In the genomic region with DNA sequence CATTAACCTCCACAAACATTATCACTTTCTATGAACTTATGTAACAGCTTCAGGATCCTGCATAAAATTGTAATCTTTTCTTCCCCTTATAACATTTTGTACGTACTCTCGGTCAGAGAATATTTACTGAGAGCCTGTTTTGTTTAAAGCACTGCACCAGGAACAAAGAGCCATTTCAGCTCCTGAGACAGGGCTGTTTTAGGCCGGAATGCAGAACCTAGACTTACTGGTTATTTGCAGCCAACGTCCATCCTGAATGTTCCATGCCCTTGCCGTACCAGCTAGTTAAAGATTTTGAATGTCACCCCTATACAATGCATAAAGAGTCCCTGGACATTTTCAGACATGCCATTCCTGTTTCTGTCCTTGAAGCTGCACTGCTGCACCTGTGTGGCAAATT, we compare ENCODE assay signal across 13 cellular contexts.
"Had no signal": no experiment of that assay in that cellular context is flagged by ENCODE, and none has a peak within 500 bp of the region (broad histone marks: within the 10 kb centered on the region; RNA-seq: fewer than 3 reads in every experiment).

No MANE protein-coding gene starts in this region.

- H3K27ac Mint-ChIP-seq: activated naive CD4-positive, alpha-beta T cell treated with anti-CD3 and anti-CD28 coated beads for 36 hours; activated naive CD8-positive, alpha-beta T cell treated with anti-CD3 and anti-CD28 coated beads, Interleukin-2, amount 50 U/mL, for 24 hours; stimulated activated memory B cell treated with anti-CD40 and anti-IgM and Interleukin-4, amounts not matched to agents 10 μg/mL and 1 μg/mL and 100 μg/mL, for 72 hours had no signal

- H3K4me1 Mint-ChIP-seq: activated naive CD8-positive, alpha-beta T cell treated with anti-CD3 and anti-CD28 coated beads, Interleukin-2, amount 50 U/mL, for 24 hours; stimulated activated memory B cell treated with anti-CD40 and anti-IgM and Interleukin-4, amounts not matched to agents 10 μg/mL and 1 μg/mL and 100 μg/mL, for 72 hours had no signal

- H3K4me3 Mint-ChIP-seq: activated naive CD4-positive, alpha-beta T cell treated with anti-CD3 and anti-CD28 coated beads for 36 hours; activated naive CD8-positive, alpha-beta T cell treated with anti-CD3 and anti-CD28 coated beads, Interleukin-2, amount 50 U/mL, for 24 hours; stimulated activated memory B cell treated with anti-CD40 and anti-IgM and Interleukin-4, amounts not matched to agents 10 μg/mL and 1 μg/mL and 100 μg/mL, for 72 hours had no signal

- H3K36me3 ChIP-seq: breast epithelium, pancreas, tibial artery, uterus had no signal

- H3K27me3 ChIP-seq: breast epithelium, pancreas, tibial artery, uterus had no signal

- H3K27me3 Mint-ChIP-seq: activated naive CD8-positive, alpha-beta T cell treated with anti-CD3 and anti-CD28 coated beads, Interleukin-2, amount 50 U/mL, for 24 hours; stimulated activated memory B cell treated with anti-CD40 and anti-IgM and Interleukin-4, amounts not matched to agents 10 μg/mL and 1 μg/mL and 100 μg/mL, for 72 hours had no signal

- H3K9me3 ChIP-seq: breast epithelium, pancreas, tibial artery, uterus had no signal

- DNase-seq: activated naive CD4-positive, alpha-beta T cell treated with anti-CD3 and anti-CD28 coated beads for 36 hours; activated naive CD8-positive, alpha-beta T cell treated with anti-CD3 and anti-CD28 coated beads, Interleukin-2, amount 50 U/mL, for 24 hours; activated T-cell treated with anti-CD3 and anti-CD28 coated beads for 4 hours; aorta; left ventricle myocardium superior; pancreas; retina; stimulated activated CD4-positive, alpha-beta T cell treated with anti-CD3 and anti-CD28 coated beads, Interleukin-2, amount 100 ng/mL, for 48 hours; tibial artery; uterus had no signal

- ATAC-seq: activated CD4-positive, CD25-positive, alpha-beta regulatory T cell treated with anti-CD3 and anti-CD28 coated beads, Interleukin-2, amount 50 U/mL, for 24 hours; activated naive CD8-positive, alpha-beta T cell treated with anti-CD3 and anti-CD28 coated beads, Interleukin-2, amount 50 U/mL, for 24 hours; left ventricle myocardium superior; stimulated activated memory B cell treated with anti-CD40 and anti-IgM and Interleukin-4, amounts not matched to agents 10 μg/mL and 1 μg/mL and 100 μg/mL, for 72 hours had no signal

- H3K4me1 ChIP-seq: breast epithelium, pancreas, uterus had no signal

- H3K36me3 Mint-ChIP-seq: stimulated activated memory B cell treated with anti-CD40 and anti-IgM and Interleukin-4, amounts not matched to agents 10 μg/mL and 1 μg/mL and 100 μg/mL, for 72 hours had no signal

- H3K27ac ChIP-seq: pancreas, tibial artery, uterus had no signal

- H3K4me3 ChIP-seq: breast epithelium, pancreas, tibial artery, uterus had no signal
